In genomic region chr22:36294801-36295200, GRCh38 we compare ENCODE assay signal across 30 cellular contexts. TPM values are rescaled to one million over a fixed set of nuclear protein-coding genes. Genes with fewer than 3 reads are reported as not detected.
DNase-seq lines count a peak whose midpoint lies in the region; ATAC-seq and TF ChIP-seq lines count a peak whose summit lies in the region.
"Had no signal": no experiment of that assay in that cellular context is flagged by ENCODE, and none has a peak within 500 bp of the region (broad histone marks: within the 10 kb centered on the region; RNA-seq: fewer than 3 reads in every experiment).

No MANE protein-coding gene starts in this region.

- H3K27ac ChIP-seq in left ventricle myocardium inferior (replicated peaks): no peak overlapping the region
- H3K27ac ChIP-seq in heart right ventricle: peak overlapping the region in 1 of 10 donors; percentile 15
- peak overlapping the region; percentile 24 for H3K27ac ChIP-seq in mesenchymal stem cell (ENCODE audit: low read length, poor library complexity, severe bottlenecking)
- no peak overlapping the region for H3K27ac ChIP-seq in tibial nerve
- H3K27ac ChIP-seq: C4-2B, HL-60, right lobe of liver had no signal

- H4K8ac ChIP-seq in mesenchymal stem cell (ENCODE audit: low read length): no peak overlapping the region

- H3K9ac ChIP-seq in mesenchymal stem cell (ENCODE audit: low read length): no peak overlapping the region

- peaks cover 2% of the 10 kb centered on the region for H3K4me1 ChIP-seq in left ventricle myocardium inferior
- H3K4me1 ChIP-seq in heart right ventricle: no peaks in the 10 kb centered on the region
- peaks cover 12% of the 10 kb centered on the region for H3K4me1 ChIP-seq in mesenchymal stem cell (ENCODE audit: control insufficient read depth, insufficient read depth, low read depth, low read length)
- peaks cover 0 to 10% (median 0%) of the 10 kb centered on the region in 4 donors for H3K4me1 ChIP-seq in tibial nerve

- TF ChIP-seq CTCF in left ventricle myocardium inferior (IDR thresholded peaks at IDR 0.05; ENCODE audit: borderline replicate concordance) (no peak), heart right ventricle (IDR thresholded peaks at IDR 0.05) (no peak), tibial nerve (IDR thresholded peaks at IDR 0.05) (no peak), Calu3 (IDR thresholded peaks at IDR 0.05; ENCODE audit: unreplicated experiment) (no peak)

- H3K18ac ChIP-seq in mesenchymal stem cell (ENCODE audit: low read depth in 1 of 2, low read length in 2 of 2): no peak overlapping the region

- no peak overlapping the region for H2AFZ ChIP-seq in mesenchymal stem cell (ENCODE audit: low read depth, low read length)

- H3K9me3 Mint-ChIP-seq in activated naive CD8-positive, alpha-beta T cell treated with anti-CD3 and anti-CD28 coated beads, Interleukin-2, amount 10 ng/mL, durations not matched to agents 7 days and 5 days: no peaks in the 10 kb centered on the region
- H3K9me3 Mint-ChIP-seq in Calu3 (ENCODE audit: low read depth, unreplicated experiment): no peaks in the 10 kb centered on the region
- H3K9me3 Mint-ChIP-seq: activated CD4-positive, alpha-beta memory T cell treated with anti-CD3 and anti-CD28 coated beads for 36 hours; activated T-helper 2 cell treated with anti-CD3 and anti-CD28 coated beads, Interferon-gamma antibody, Interleukin-2, Interleukin-4, amounts not matched to agents 10 μg/mL and 5 μg/mL and 100 μg/mL, durations not matched to agents 14 hours and 24 hours and 36 hours; neural crest cell had no signal

- no peak overlapping the region for H2BK120ac ChIP-seq in mesenchymal stem cell (ENCODE audit: low read depth, low read length)

- POLR2A ChIA-PET in activated naive CD8-positive, alpha-beta T cell treated with anti-CD3 and anti-CD28 coated beads, Interleukin-2, amount 10 ng/mL, durations not matched to agents 7 days and 5 days (lab: Charles Lee): interaction anchor here (1.6 kb wide), 1 partner anchor 9 kb away, joined by 3 read pairs; no protein-coding TSS in a partner anchor

- no peak overlapping the region for H2BK5ac ChIP-seq in mesenchymal stem cell (ENCODE audit: low read depth, low read length, poor library complexity, severe bottlenecking)

- H3K36me3 ChIP-seq in left ventricle myocardium inferior: peaks cover 90% of the 10 kb centered on the region
- peaks cover 44 to 98% (median 85%) of the 10 kb centered on the region in 9 donors for H3K36me3 ChIP-seq in heart right ventricle
- H3K36me3 ChIP-seq in mesenchymal stem cell (ENCODE audit: control insufficient read depth in 1 of 2, insufficient read depth in 2 of 2, low read depth in 1 of 2, low read length in 2 of 2): peaks cover 84 to 85% of the 10 kb centered on the region in 2 experiments
- H3K36me3 ChIP-seq in tibial nerve: peaks cover 20 to 96% (median 81%) of the 10 kb centered on the region in 3 donors

- H3K36me3 Mint-ChIP-seq in activated naive CD8-positive, alpha-beta T cell treated with anti-CD3 and anti-CD28 coated beads, Interleukin-2, amount 10 ng/mL, durations not matched to agents 7 days and 5 days: peaks cover 45% of the 10 kb centered on the region
- H3K36me3 Mint-ChIP-seq in Calu3 (ENCODE audit: insufficient read depth, unreplicated experiment): peaks cover 79% of the 10 kb centered on the region

- 91 to 93% methylated on average over 11 of the region's 11 CpGs for WGBS in heart right ventricle, 2 donors
- 96% methylated on average over 11 of the region's 11 CpGs for WGBS in mesenchymal stem cell
- WGBS in tibial nerve, 2 donors: 85 to 87% methylated on average over 11 of the region's 11 CpGs

- H4K91ac ChIP-seq in mesenchymal stem cell (ENCODE audit: low read length): no peak overlapping the region

- H3K4me3 Mint-ChIP-seq in activated naive CD8-positive, alpha-beta T cell treated with anti-CD3 and anti-CD28 coated beads, Interleukin-2, amount 10 ng/mL, durations not matched to agents 7 days and 5 days: no peak overlapping the region
- no peak overlapping the region for H3K4me3 Mint-ChIP-seq in Calu3 (ENCODE audit: low read depth, unreplicated experiment)
- H3K4me3 Mint-ChIP-seq: activated CD4-positive, alpha-beta memory T cell treated with anti-CD3 and anti-CD28 coated beads for 36 hours; neural crest cell had no signal

- BruUV-seq in Calu3 (replicated peaks; lab: Mats Ljungman, UMichigan): no TSS peak

- peak overlapping the region; percentile 6 for H3K27ac Mint-ChIP-seq in activated naive CD8-positive, alpha-beta T cell treated with anti-CD3 and anti-CD28 coated beads, Interleukin-2, amount 10 ng/mL, durations not matched to agents 7 days and 5 days
- H3K27ac Mint-ChIP-seq in Calu3 (ENCODE audit: unreplicated experiment): no peak overlapping the region
- H3K27ac Mint-ChIP-seq: activated T-helper 2 cell treated with anti-CD3 and anti-CD28 coated beads, Interferon-gamma antibody, Interleukin-2, Interleukin-4, amounts not matched to agents 10 μg/mL and 5 μg/mL and 100 μg/mL, durations not matched to agents 14 hours and 24 hours and 36 hours; progenitor cell of endocrine pancreas had no signal

- H3K4ac ChIP-seq in mesenchymal stem cell (ENCODE audit: low read depth in 1 of 2, low read length in 2 of 2): no peak overlapping the region

- H3K79me1 ChIP-seq in mesenchymal stem cell (replicated peaks; ENCODE audit: low read length, poor library complexity, severe bottlenecking): peaks cover 19% of the 10 kb centered on the region

- no peak overlapping the region for H3K4me2 ChIP-seq in mesenchymal stem cell (ENCODE audit: low read length, poor library complexity, severe bottlenecking)

- CTCF ChIA-PET in Calu3 (lab: Charles Lee): no interaction called here

- H3K4me3 ChIP-seq in left ventricle myocardium inferior: no peak overlapping the region
- no peak overlapping the region for H3K4me3 ChIP-seq in heart right ventricle
- no peak overlapping the region for H3K4me3 ChIP-seq in mesenchymal stem cell (ENCODE audit: insufficient read depth in 1 of 2, low read depth in 1 of 2, low read length in 2 of 2)
- no peak overlapping the region for H3K4me3 ChIP-seq in tibial nerve
- H3K4me3 ChIP-seq: right lobe of liver had no signal

- H3K9me3 ChIP-seq in left ventricle myocardium inferior (replicated peaks) (no peaks in the 10 kb centered on the region), heart right ventricle (no peaks in the 10 kb centered on the region), mesenchymal stem cell (ENCODE audit: control insufficient read depth, low read length) (no peaks in the 10 kb centered on the region), tibial nerve (no peaks in the 10 kb centered on the region)
- H3K9me3 ChIP-seq: right lobe of liver had no signal

- H3K14ac ChIP-seq in mesenchymal stem cell (ENCODE audit: low read length in 2 of 2): no peak overlapping the region

- H2AK5ac ChIP-seq in mesenchymal stem cell (ENCODE audit: low read length, severe bottlenecking): no peak overlapping the region

- no peaks in the 10 kb centered on the region for H3K27me3 Mint-ChIP-seq in activated naive CD8-positive, alpha-beta T cell treated with anti-CD3 and anti-CD28 coated beads, Interleukin-2, amount 10 ng/mL, durations not matched to agents 7 days and 5 days
- H3K27me3 Mint-ChIP-seq in Calu3 (ENCODE audit: unreplicated experiment): no peaks in the 10 kb centered on the region
- H3K27me3 Mint-ChIP-seq: activated CD4-positive, alpha-beta memory T cell treated with anti-CD3 and anti-CD28 coated beads for 36 hours; progenitor cell of endocrine pancreas had no signal

- no peak for TF ChIP-seq EP300 in tibial nerve (IDR thresholded peaks at IDR 0.05)

- no peak for ATAC-seq in heart right ventricle
- no peak for ATAC-seq in activated naive CD8-positive, alpha-beta T cell treated with anti-CD3 and anti-CD28 coated beads, Interleukin-2, amount 10 ng/mL, durations not matched to agents 7 days and 5 days (ENCODE audit: low read depth)
- ATAC-seq: activated CD4-positive, CD25-positive, alpha-beta regulatory T cell treated with anti-CD3 and anti-CD28 coated beads, Interleukin-2, amount 50 U/mL, for 24 hours; right lobe of liver had no signal

- intact Hi-C loops in left ventricle myocardium inferior (cut with micrococcal nuclease): no loop called here
- intact Hi-C loops in heart right ventricle (cut with DNase I): no loop called here
- intact Hi-C loops in Calu3 (cut with micrococcal nuclease; ENCODE audit: unreplicated experiment): no loop called here

- H3K23ac ChIP-seq in mesenchymal stem cell (ENCODE audit: low read length in 2 of 2): no peak overlapping the region

- DNase-seq in left ventricle myocardium inferior: peak; percentile 8
- no peak for DNase-seq in heart right ventricle
- DNase-seq in activated naive CD8-positive, alpha-beta T cell treated with anti-CD3 and anti-CD28 coated beads, Interleukin-2, amount 10 ng/mL, durations not matched to agents 7 days and 5 days: no peak
- DNase-seq in mesenchymal stem cell: no peak
- no peak for DNase-seq in tibial nerve (ENCODE audit: low spot score in 2 of 2)
- DNase-seq in activated effector memory CD4-positive, alpha-beta T cell treated with Interleukin-2 at 50 U/mL for 16 hours: no peak
- no peak for DNase-seq in Calu3
- DNase-seq: activated CD4-positive, alpha-beta memory T cell treated with anti-CD3 and anti-CD28 coated beads for 36 hours; activated CD8-positive, alpha-beta memory T cell treated with anti-CD3 and anti-CD28 coated beads, Interleukin-2, amount 50 U/mL, for 48 hours; cerebellar nuclear complex; DMS79 treated with DMSO at 0.1 percent for 48 hours; GF-D8; H7; hippocampal formation; KG1; MM.1S; NCI-H1105 treated with DMSO at 0.1 percent for 48 hours; NCI-H1930; NCI-H524 treated with DMSO at 0.1 percent for 48 hours; SHP77 treated with DMSO at 0.1 percent for 48 hours; stimulated activated CD4-positive, alpha-beta T cell treated with anti-CD3 and anti-CD28 coated beads, Interleukin-12 subunit alpha, Interleukin-12 subunit beta, amount 100 ng/mL, for 4 hours; stimulated activated CD4-positive, alpha-beta T cell treated with anti-CD3 and anti-CD28 coated beads, Interleukin-2, amount 100 ng/mL, for 48 hours; trophoblast cell had no signal

- no peak for TF ChIP-seq POLR2A in tibial nerve (IDR thresholded peaks at IDR 0.05)

- H3K4me1 Mint-ChIP-seq in activated naive CD8-positive, alpha-beta T cell treated with anti-CD3 and anti-CD28 coated beads, Interleukin-2, amount 10 ng/mL, durations not matched to agents 7 days and 5 days: peaks cover 15% of the 10 kb centered on the region
- H3K4me1 Mint-ChIP-seq in Calu3 (ENCODE audit: low read depth, unreplicated experiment): no peaks in the 10 kb centered on the region
- H3K4me1 Mint-ChIP-seq: neural crest cell had no signal

- H3K27me3 ChIP-seq in left ventricle myocardium inferior (ENCODE audit: low read depth): no peaks in the 10 kb centered on the region
- no peaks in the 10 kb centered on the region for H3K27me3 ChIP-seq in heart right ventricle
- no peaks in the 10 kb centered on the region for H3K27me3 ChIP-seq in mesenchymal stem cell (ENCODE audit: control insufficient read depth in 1 of 2, insufficient read depth in 1 of 2, low read length in 2 of 2)
- no peaks in the 10 kb centered on the region for H3K27me3 ChIP-seq in tibial nerve
- H3K27me3 ChIP-seq: right lobe of liver had no signal

- no peak overlapping the region for H2BK15ac ChIP-seq in mesenchymal stem cell (ENCODE audit: low read depth, poor library complexity, severe bottlenecking)

- H2BK12ac ChIP-seq in mesenchymal stem cell (ENCODE audit: low read length in 2 of 2): no peak overlapping the region

RNA-seq across cellular contexts. Expression of gene APOL1, which starts 41.9 kb away (rescaled TPM):
- total RNA-seq in left ventricle myocardium inferior: 15.2 TPM
- 100 to 1,000 TPM in 1 of 10 donors, 10 to 100 TPM in 8, 1 to 10 TPM in 1; 9.8 to 121 (median 16.4) TPM for total RNA-seq in heart right ventricle
- 10 to 100 TPM; 18.3 to 18.7 TPM for polyA plus RNA-seq in heart right ventricle
- 10 to 100 TPM; 38.4 to 40.9 TPM for total RNA-seq in activated naive CD8-positive, alpha-beta T cell treated with anti-CD3 and anti-CD28 coated beads, Interleukin-2, amount 10 ng/mL, durations not matched to agents 7 days and 5 days
- polyA plus RNA-seq in mesenchymal stem cell (2013, experiment 1 of 2): 19.4 TPM
- 18.7 TPM for polyA plus RNA-seq in mesenchymal stem cell (2013, experiment 2 of 2)
- total RNA-seq in tibial nerve: 10 to 100 TPM in 3 of 4 donors, 1 to 10 TPM in 1; 8.3 to 16.8 (median 10.1) TPM
- total RNA-seq in Calu3 (2022): 313 and 501 TPM in 2 replicates
- total RNA-seq: H7, neural crest cell had no signal

RNA-seq across cellular contexts. Expression of gene APOL2, which starts 55.5 kb away (rescaled TPM):
- total RNA-seq in left ventricle myocardium inferior (69.6 TPM), heart right ventricle (100 to 1,000 TPM in 1 of 10 donors, 10 to 100 TPM in 9; 30.9 to 215 (median 53.3) TPM), tibial nerve (100 to 1,000 TPM in 1 of 4 donors, 10 to 100 TPM in 3; 76.9 to 112 (median 79.4) TPM), Calu3 (2022) (90.1 and 154 TPM in 2 replicates)
- polyA plus RNA-seq in heart right ventricle: 10 to 100 TPM; 28.6 to 55.5 TPM
- total RNA-seq in activated naive CD8-positive, alpha-beta T cell treated with anti-CD3 and anti-CD28 coated beads, Interleukin-2, amount 10 ng/mL, durations not matched to agents 7 days and 5 days: 10 to 100 TPM; 77.8 to 85.0 TPM
- polyA plus RNA-seq in mesenchymal stem cell (2013, experiment 1 of 2): 28.5 TPM
- 29.7 TPM for polyA plus RNA-seq in mesenchymal stem cell (2013, experiment 2 of 2)
